Comparison of ENCODE assay signal across 1 cellular context in the genomic region with DNA sequence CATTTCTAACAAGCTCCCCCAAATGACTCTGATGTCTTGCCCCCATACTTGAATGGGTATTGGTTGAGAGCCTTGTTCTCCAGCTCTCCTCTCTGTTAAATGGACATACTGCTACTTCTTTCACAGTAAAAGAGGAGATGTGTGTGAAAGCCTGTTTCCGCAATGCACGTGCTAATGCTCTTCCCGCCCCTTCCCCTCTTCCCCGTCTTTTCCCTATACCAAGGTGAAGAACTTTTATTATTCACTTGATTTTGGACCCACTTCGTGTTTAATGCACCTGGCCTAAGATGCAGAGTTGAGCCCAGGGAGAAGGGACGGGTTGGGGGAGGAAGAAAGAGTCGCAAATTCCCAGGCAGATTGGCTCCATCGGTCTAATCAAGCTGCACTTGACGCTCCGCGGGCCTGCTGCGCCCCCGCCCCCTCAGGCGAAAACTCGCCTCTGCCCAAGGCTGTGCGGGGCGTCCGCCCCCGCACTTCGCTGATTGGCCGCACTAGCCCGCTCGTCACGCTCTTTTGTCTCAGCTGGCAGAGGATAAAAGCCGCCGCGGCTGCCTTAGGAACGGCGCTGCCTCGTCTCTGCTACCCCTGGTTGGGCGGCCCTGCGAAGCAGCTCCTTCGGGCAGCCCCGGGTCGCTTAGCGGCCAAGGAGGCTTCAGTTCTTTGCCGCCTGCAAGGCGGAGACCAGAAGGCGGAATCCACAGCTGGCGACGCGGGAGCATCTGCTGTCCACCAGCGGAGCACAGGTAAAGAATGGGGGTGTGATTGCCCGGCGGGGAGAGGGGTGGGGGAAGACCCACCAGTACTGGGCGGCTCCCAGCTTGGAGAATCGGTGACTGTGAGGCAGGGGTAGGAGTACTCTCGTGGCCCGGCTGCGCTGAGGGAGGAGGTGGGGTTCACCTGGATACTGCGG.
A peak's percentile ranks its signal among the peaks of the same experiment; 100 is the strongest.
TF ChIP-seq lines count a peak whose summit lies in the region.

A gene (plus strand): TSS at position 562 of the 910 bp plus-strand sequence. CDS start 1,421 bp downstream, outside the sequence.

TF ChIP-seq in HEK293, 187 proteins besides CTCF, POLR2A, EP300 and RAD21 (continued from another document and continues in another):
- TF ChIP-seq, protein P1, sequence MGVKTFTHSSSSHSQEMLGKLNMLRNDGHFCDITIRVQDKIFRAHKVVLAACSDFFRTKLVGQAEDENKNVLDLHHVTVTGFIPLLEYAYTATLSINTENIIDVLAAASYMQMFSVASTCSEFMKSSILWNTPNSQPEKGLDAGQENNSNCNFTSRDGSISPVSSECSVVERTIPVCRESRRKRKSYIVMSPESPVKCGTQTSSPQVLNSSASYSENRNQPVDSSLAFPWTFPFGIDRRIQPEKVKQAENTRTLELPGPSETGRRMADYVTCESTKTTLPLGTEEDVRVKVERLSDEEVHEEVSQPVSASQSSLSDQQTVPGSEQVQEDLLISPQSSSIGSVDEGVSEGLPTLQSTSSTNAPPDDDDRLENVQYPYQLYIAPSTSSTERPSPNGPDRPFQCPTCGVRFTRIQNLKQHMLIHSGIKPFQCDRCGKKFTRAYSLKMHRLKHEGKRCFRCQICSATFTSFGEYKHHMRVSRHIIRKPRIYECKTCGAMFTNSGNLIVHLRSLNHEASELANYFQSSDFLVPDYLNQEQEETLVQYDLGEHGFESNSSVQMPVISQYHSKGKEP (tag by site-specific recombination; IDR thresholded peaks at IDR 0.05) = no peak
- TF ChIP-seq, protein P2, sequence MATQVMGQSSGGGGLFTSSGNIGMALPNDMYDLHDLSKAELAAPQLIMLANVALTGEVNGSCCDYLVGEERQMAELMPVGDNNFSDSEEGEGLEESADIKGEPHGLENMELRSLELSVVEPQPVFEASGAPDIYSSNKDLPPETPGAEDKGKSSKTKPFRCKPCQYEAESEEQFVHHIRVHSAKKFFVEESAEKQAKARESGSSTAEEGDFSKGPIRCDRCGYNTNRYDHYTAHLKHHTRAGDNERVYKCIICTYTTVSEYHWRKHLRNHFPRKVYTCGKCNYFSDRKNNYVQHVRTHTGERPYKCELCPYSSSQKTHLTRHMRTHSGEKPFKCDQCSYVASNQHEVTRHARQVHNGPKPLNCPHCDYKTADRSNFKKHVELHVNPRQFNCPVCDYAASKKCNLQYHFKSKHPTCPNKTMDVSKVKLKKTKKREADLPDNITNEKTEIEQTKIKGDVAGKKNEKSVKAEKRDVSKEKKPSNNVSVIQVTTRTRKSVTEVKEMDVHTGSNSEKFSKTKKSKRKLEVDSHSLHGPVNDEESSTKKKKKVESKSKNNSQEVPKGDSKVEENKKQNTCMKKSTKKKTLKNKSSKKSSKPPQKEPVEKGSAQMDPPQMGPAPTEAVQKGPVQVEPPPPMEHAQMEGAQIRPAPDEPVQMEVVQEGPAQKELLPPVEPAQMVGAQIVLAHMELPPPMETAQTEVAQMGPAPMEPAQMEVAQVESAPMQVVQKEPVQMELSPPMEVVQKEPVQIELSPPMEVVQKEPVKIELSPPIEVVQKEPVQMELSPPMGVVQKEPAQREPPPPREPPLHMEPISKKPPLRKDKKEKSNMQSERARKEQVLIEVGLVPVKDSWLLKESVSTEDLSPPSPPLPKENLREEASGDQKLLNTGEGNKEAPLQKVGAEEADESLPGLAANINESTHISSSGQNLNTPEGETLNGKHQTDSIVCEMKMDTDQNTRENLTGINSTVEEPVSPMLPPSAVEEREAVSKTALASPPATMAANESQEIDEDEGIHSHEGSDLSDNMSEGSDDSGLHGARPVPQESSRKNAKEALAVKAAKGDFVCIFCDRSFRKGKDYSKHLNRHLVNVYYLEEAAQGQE (tag by site-specific recombination; IDR thresholded peaks at IDR 0.05) = no peak
- TF ChIP-seq ZNF473 (tag by site-specific recombination; IDR thresholded peaks at IDR 0.05) = no peak
- TF ChIP-seq, protein P3, sequence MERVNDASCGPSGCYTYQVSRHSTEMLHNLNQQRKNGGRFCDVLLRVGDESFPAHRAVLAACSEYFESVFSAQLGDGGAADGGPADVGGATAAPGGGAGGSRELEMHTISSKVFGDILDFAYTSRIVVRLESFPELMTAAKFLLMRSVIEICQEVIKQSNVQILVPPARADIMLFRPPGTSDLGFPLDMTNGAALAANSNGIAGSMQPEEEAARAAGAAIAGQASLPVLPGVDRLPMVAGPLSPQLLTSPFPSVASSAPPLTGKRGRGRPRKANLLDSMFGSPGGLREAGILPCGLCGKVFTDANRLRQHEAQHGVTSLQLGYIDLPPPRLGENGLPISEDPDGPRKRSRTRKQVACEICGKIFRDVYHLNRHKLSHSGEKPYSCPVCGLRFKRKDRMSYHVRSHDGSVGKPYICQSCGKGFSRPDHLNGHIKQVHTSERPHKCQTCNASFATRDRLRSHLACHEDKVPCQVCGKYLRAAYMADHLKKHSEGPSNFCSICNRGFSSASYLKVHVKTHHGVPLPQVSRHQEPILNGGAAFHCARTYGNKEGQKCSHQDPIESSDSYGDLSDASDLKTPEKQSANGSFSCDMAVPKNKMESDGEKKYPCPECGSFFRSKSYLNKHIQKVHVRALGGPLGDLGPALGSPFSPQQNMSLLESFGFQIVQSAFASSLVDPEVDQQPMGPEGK (tag by site-specific recombination; IDR thresholded peaks at IDR 0.05) = peak; percentile 71; the same call in 1 of the 2 replicates
- no peak for TF ChIP-seq ZFP69B (tag by site-specific recombination; IDR thresholded peaks at IDR 0.05)
- 0 out of 2 replicates have a peak, but pooled peaks have one; percentile 16 for TF ChIP-seq KLF16 (tag by site-specific recombination; IDR thresholded peaks at IDR 0.05)
- TF ChIP-seq ZNF121 (tag by site-specific recombination; IDR thresholded peaks at IDR 0.05) = no peak
- no peak for TF ChIP-seq ZNF391 (tag by site-specific recombination; IDR thresholded peaks at IDR 0.05; ENCODE audit: borderline replicate concordance, low read depth)
- no peak for TF ChIP-seq IKZF3 (tag by site-specific recombination; IDR thresholded peaks at IDR 0.05)
- TF ChIP-seq, protein P4, sequence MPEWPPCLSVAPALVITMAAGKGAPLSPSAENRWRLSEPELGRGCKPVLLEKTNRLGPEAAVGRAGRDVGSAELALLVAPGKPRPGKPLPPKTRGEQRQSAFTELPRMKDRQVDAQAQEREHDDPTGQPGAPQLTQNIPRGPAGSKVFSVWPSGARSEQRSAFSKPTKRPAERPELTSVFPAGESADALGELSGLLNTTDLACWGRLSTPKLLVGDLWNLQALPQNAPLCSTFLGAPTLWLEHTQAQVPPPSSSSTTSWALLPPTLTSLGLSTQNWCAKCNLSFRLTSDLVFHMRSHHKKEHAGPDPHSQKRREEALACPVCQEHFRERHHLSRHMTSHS (tag by site-specific recombination; IDR thresholded peaks at IDR 0.05) = no peak
- TF ChIP-seq, protein P5, sequence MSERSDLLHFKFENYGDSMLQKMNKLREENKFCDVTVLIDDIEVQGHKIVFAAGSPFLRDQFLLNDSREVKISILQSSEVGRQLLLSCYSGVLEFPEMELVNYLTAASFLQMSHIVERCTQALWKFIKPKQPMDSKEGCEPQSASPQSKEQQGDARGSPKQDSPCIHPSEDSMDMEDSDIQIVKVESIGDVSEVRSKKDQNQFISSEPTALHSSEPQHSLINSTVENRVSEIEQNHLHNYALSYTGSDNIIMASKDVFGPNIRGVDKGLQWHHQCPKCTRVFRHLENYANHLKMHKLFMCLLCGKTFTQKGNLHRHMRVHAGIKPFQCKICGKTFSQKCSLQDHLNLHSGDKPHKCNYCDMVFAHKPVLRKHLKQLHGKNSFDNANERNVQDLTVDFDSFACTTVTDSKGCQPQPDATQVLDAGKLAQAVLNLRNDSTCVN (tag by site-specific recombination; optimal IDR thresholded peaks at IDR 0.05) = peak; percentile 7
- TF ChIP-seq, protein P6, sequence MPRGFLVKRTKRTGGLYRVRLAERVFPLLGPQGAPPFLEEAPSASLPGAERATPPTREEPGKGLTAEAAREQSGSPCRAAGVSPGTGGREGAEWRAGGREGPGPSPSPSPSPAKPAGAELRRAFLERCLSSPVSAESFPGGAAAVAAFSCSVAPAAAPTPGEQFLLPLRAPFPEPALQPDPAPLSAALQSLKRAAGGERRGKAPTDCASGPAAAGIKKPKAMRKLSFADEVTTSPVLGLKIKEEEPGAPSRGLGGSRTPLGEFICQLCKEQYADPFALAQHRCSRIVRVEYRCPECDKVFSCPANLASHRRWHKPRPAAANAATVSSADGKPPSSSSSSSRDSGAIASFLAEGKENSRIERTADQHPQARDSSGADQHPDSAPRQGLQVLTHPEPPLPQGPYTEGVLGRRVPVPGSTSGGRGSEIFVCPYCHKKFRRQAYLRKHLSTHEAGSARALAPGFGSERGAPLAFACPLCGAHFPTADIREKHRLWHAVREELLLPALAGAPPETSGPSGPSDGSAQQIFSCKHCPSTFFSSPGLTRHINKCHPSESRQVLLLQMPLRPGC (tag by site-specific recombination; IDR thresholded peaks at IDR 0.05) = no peak
- TF ChIP-seq, protein P7, sequence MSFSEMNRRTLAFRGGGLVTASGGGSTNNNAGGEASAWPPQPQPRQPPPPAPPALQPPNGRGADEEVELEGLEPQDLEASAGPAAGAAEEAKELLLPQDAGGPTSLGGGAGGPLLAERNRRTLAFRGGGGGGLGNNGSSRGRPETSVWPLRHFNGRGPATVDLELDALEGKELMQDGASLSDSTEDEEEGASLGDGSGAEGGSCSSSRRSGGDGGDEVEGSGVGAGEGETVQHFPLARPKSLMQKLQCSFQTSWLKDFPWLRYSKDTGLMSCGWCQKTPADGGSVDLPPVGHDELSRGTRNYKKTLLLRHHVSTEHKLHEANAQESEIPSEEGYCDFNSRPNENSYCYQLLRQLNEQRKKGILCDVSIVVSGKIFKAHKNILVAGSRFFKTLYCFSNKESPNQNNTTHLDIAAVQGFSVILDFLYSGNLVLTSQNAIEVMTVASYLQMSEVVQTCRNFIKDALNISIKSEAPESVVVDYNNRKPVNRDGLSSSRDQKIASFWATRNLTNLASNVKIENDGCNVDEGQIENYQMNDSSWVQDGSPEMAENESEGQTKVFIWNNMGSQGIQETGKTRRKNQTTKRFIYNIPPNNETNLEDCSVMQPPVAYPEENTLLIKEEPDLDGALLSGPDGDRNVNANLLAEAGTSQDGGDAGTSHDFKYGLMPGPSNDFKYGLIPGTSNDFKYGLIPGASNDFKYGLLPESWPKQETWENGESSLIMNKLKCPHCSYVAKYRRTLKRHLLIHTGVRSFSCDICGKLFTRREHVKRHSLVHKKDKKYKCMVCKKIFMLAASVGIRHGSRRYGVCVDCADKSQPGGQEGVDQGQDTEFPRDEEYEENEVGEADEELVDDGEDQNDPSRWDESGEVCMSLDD (tag by site-specific recombination; IDR thresholded peaks at IDR 0.05) = no peak
- TF ChIP-seq ZNF501 (tag by site-specific recombination; IDR thresholded peaks at IDR 0.05) = no peak
- no peak for TF ChIP-seq ZNF311 (tag by site-specific recombination; IDR thresholded peaks at IDR 0.05; ENCODE audit: borderline replicate concordance)
- TF ChIP-seq ZNF549 (tag by site-specific recombination; IDR thresholded peaks at IDR 0.05) = no peak
- TF ChIP-seq, protein P8, sequence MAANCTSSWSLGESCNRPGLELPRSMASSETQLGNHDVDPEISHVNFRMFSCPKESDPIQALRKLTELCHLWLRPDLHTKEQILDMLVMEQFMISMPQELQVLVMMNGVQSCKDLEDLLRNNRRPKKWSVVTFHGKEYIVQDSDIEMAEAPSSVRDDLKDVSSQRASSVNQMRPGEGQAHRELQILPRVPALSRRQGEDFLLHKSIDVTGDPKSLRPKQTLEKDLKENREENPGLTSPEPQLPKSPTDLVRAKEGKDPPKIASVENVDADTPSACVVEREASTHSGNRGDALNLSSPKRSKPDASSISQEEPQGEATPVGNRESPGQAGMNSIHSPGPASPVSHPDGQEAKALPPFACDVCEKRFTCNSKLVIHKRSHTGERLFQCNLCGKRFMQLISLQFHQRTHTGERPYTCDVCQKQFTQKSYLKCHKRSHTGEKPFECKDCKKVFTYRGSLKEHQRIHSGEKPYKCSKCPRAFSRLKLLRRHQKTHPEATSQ (tag by site-specific recombination; IDR thresholded peaks at IDR 0.05) = no peak
- 0 out of 2 replicates have a peak, but pooled peaks have one; percentile 30 for TF ChIP-seq ZNF600 (tag by site-specific recombination; IDR thresholded peaks at IDR 0.05)
- TF ChIP-seq YY1 (tag by site-specific recombination; IDR thresholded peaks at IDR 0.05) = no peak
- peak; percentile 18; the same call in 1 of the 2 replicates for TF ChIP-seq KLF8 (tag by site-specific recombination; IDR thresholded peaks at IDR 0.05)
- TF ChIP-seq ZXDB (tag by site-specific recombination; IDR thresholded peaks at IDR 0.05) = peak; percentile 76
- TF ChIP-seq OSR2 (tag by site-specific recombination; IDR thresholded peaks at IDR 0.05) = no peak
- no peak for TF ChIP-seq ZNF560 (tag by site-specific recombination; IDR thresholded peaks at IDR 0.05; ENCODE audit: borderline replicate concordance)
- no peak for TF ChIP-seq ZNF155 (tag by site-specific recombination; IDR thresholded peaks at IDR 0.05)
- TF ChIP-seq, protein P9, sequence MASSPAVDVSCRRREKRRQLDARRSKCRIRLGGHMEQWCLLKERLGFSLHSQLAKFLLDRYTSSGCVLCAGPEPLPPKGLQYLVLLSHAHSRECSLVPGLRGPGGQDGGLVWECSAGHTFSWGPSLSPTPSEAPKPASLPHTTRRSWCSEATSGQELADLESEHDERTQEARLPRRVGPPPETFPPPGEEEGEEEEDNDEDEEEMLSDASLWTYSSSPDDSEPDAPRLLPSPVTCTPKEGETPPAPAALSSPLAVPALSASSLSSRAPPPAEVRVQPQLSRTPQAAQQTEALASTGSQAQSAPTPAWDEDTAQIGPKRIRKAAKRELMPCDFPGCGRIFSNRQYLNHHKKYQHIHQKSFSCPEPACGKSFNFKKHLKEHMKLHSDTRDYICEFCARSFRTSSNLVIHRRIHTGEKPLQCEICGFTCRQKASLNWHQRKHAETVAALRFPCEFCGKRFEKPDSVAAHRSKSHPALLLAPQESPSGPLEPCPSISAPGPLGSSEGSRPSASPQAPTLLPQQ (tag by site-specific recombination; IDR thresholded peaks at IDR 0.05) = 0 out of 2 replicates have a peak, but pooled peaks have one; percentile 17
- peak; percentile 17; the same call in 1 of the 2 replicates for TF ChIP-seq ZNF660 (tag by site-specific recombination; IDR thresholded peaks at IDR 0.05)
- TF ChIP-seq ZNF266 (tag by site-specific recombination; IDR thresholded peaks at IDR 0.05; ENCODE audit: low read depth) = no peak
- TF ChIP-seq ZNF292 (tag by site-specific recombination; IDR thresholded peaks at IDR 0.05; ENCODE audit: borderline replicate concordance, low read depth) = no peak
- no peak for TF ChIP-seq ZNF16 (tag by site-specific recombination; IDR thresholded peaks at IDR 0.05; ENCODE audit: low read depth)
- TF ChIP-seq SCRT1 (tag by site-specific recombination; IDR thresholded peaks at IDR 0.05; ENCODE audit: borderline replicate concordance) = no peak
- no peak for TF ChIP-seq ZNF571 (tag by site-specific recombination; IDR thresholded peaks at IDR 0.05)
- peak; percentile 67 for TF ChIP-seq GLIS2 (tag by site-specific recombination; IDR thresholded peaks at IDR 0.05)
- TF ChIP-seq GLI2 (tag by site-specific recombination; IDR thresholded peaks at IDR 0.05; ENCODE audit: borderline replicate concordance, low read depth) = no peak
- no peak for TF ChIP-seq ZNF211 (tag by site-specific recombination; IDR thresholded peaks at IDR 0.05; ENCODE audit: low read depth)
